ENCODE assay signal across 15 cellular contexts in genomic region chr1:46306159-46306530, GRCh38. TPM values are rescaled to one million over a fixed set of nuclear protein-coding genes. Genes with fewer than 3 reads are reported as not detected.
DNase-seq lines count a peak whose midpoint lies in the region; ATAC-seq and TF ChIP-seq lines count a peak whose summit lies in the region.
"Had no signal": no experiment of that assay in that cellular context is flagged by ENCODE, and none has a peak within 500 bp of the region (broad histone marks: within the 10 kb centered on the region; RNA-seq: fewer than 3 reads in every experiment).

No MANE protein-coding gene starts in this region.

- peaks cover 5 to 10% of the 10 kb centered on the region in 2 experiments; a peak in 2 of 4 replicates for H3K4me1 ChIP-seq in SK-N-SH (ENCODE audit: control insufficient read depth in 1 of 2, insufficient read depth in 2 of 2, low read depth in 1 of 2, low read length in 1 of 2)

- H3K27ac ChIP-seq in SK-N-SH (ENCODE audit: low read depth in 2 of 2, low read length in 1 of 2): no peak overlapping the region
- H3K27ac ChIP-seq: 22Rv1, GM23248 had no signal

- H3K36me3 Mint-ChIP-seq in activated CD8-positive, alpha-beta T cell treated with anti-CD3 and anti-CD28 coated beads, Interleukin-2, amount 10 ng/mL, durations not matched to agents 7 days and 5 days (ENCODE audit: low read depth): peaks cover 37% of the 10 kb centered on the region
- peaks cover 7% of the 10 kb centered on the region for H3K36me3 Mint-ChIP-seq in natural killer cell

- H3K9me3 Mint-ChIP-seq in activated CD8-positive, alpha-beta T cell treated with anti-CD3 and anti-CD28 coated beads, Interleukin-2, amount 10 ng/mL, durations not matched to agents 7 days and 5 days (ENCODE audit: insufficient read depth): no peaks in the 10 kb centered on the region
- no peaks in the 10 kb centered on the region for H3K9me3 Mint-ChIP-seq in natural killer cell

- peak overlapping the region; percentile 20 for H3K27ac Mint-ChIP-seq in activated CD8-positive, alpha-beta T cell treated with anti-CD3 and anti-CD28 coated beads, Interleukin-2, amount 10 ng/mL, durations not matched to agents 7 days and 5 days
- no peak overlapping the region for H3K27ac Mint-ChIP-seq in natural killer cell

- 84% methylated on average over 8 of the region's 8 CpGs for WGBS in SK-N-SH (ENCODE audit: low lambda C conversion rate)

- intact Hi-C loops in natural killer cell (cut with micrococcal nuclease): no loop called here

- no peaks in the 10 kb centered on the region for H3K9me3 ChIP-seq in SK-N-SH

- no peaks in the 10 kb centered on the region for H3K9me2 ChIP-seq in SK-N-SH

- DNase-seq in SK-N-SH (no peak), HFF-Myc (ENCODE audit: extremely low read depth, low read depth) (no peak), natural killer cell (no peak), NCI-H1436 (lab: John Stamatoyannopoulos, UW) (no peak), iPS-NIHi11 (ENCODE audit: low spot score) (no peak)
- DNase-seq in activated CD8-positive, alpha-beta T cell treated with anti-CD3 and anti-CD28 coated beads, Interleukin-2, amount 10 ng/mL, durations not matched to agents 7 days and 5 days: no peak
- DNase-seq in activated effector memory CD4-positive, alpha-beta T cell treated with anti-CD3 and anti-CD28 coated beads, Interleukin-2, amount 50 U/mL, for 16 hours: no peak
- DNase-seq: GM23248, IMR-90, mesenchymal stem cell, NCI-H2107, OCI-M1, T-helper 9 cell had no signal

- POLR2A ChIA-PET in SK-N-SH (lab: Yijun Ruan, JAX): no interaction called here
- POLR2A ChIA-PET in activated CD8-positive, alpha-beta T cell treated with anti-CD3 and anti-CD28 coated beads, Interleukin-2, amount 10 ng/mL, durations not matched to agents 7 days and 5 days (lab: Charles Lee): no interaction called here

- ATAC-seq in SK-N-SH treated with all-trans-retinoic acid at 6 μM for 48 hours (no peak), natural killer cell (no peak)
- no peak for ATAC-seq in activated CD8-positive, alpha-beta T cell treated with anti-CD3 and anti-CD28 coated beads, Interleukin-2, amount 10 ng/mL, durations not matched to agents 7 days and 5 days

- no peaks in the 10 kb centered on the region for H3K27me3 ChIP-seq in SK-N-SH (ENCODE audit: insufficient read depth)

- H3F3A ChIP-seq in SK-N-SH (replicated peaks; ENCODE audit: insufficient read depth): peaks cover 10% of the 10 kb centered on the region

- peak overlapping the region in 1 of 2 experiments; percentile 43; a peak in 1 of 4 replicates for H3K4me3 ChIP-seq in SK-N-SH (ENCODE audit: low read depth in 2 of 2, low read length in 1 of 2)
- peak overlapping the region; percentile 99 for H3K4me3 ChIP-seq in HFF-Myc (replicated peaks; ENCODE audit: low read depth, low read length)
- H3K4me3 ChIP-seq: GM23248 had no signal

- H3K9ac ChIP-seq in SK-N-SH: peak overlapping the region; percentile 23; the same call in 1 of the 2 replicates
- H3K9ac ChIP-seq: GM23248 had no signal

- no peaks in the 10 kb centered on the region for H3K27me3 Mint-ChIP-seq in activated CD8-positive, alpha-beta T cell treated with anti-CD3 and anti-CD28 coated beads, Interleukin-2, amount 10 ng/mL, durations not matched to agents 7 days and 5 days (ENCODE audit: low read depth)
- H3K27me3 Mint-ChIP-seq in natural killer cell (ENCODE audit: low read depth in 2 of 2): no peaks in the 10 kb centered on the region

- no peak for TF ChIP-seq EP300 in SK-N-SH (IDR thresholded peaks at IDR 0.05; ENCODE audit: borderline replicate concordance in 1 of 2, low read depth in 1 of 2, low read length in 1 of 2)

- CTCF ChIA-PET in SK-N-SH (lab: Yijun Ruan, JAX): interaction anchor here (0.9 to 3.5 kb wide), 4 partner anchors 34 to 47 kb away, joined by 3 to 13 read pairs (median 4); partner anchors contain the start of gene NSUN4
- CTCF ChIA-PET in activated CD8-positive, alpha-beta T cell treated with anti-CD3 and anti-CD28 coated beads, Interleukin-2, amount 10 ng/mL, durations not matched to agents 7 days and 5 days (lab: Charles Lee): interaction anchor here (0.8 to 3.3 kb wide), 2 partner anchors 42 to 60 kb away, joined by 3 to 13 read pairs; no protein-coding TSS in a partner anchor

- H3K79me2 ChIP-seq in SK-N-SH (ENCODE audit: insufficient read depth): peaks cover 90% of the 10 kb centered on the region

- TF ChIP-seq CTCF in SK-N-SH (IDR thresholded peaks at IDR 0.05) (no peak), HFF-Myc (IDR thresholded peaks at IDR 0.05; ENCODE audit: low read depth, low read length, missing control alignments) (no peak), natural killer cell (IDR thresholded peaks at IDR 0.05) (no peak)

- peak overlapping the region; percentile 7 for H3K4me3 Mint-ChIP-seq in activated CD8-positive, alpha-beta T cell treated with anti-CD3 and anti-CD28 coated beads, Interleukin-2, amount 10 ng/mL, durations not matched to agents 7 days and 5 days
- peak overlapping the region; percentile 6 for H3K4me3 Mint-ChIP-seq in natural killer cell

- peak overlapping the region; percentile 33; the same call in 1 of the 2 replicates for H2AFZ ChIP-seq in SK-N-SH (ENCODE audit: low read depth)
- H2AFZ ChIP-seq: GM23248 had no signal

- no peak for TF ChIP-seq RAD21 in SK-N-SH (IDR thresholded peaks at IDR 0.05; ENCODE audit: low read length)

- peaks cover 21 to 22% of the 10 kb centered on the region in 2 experiments for H3K36me3 ChIP-seq in SK-N-SH (replicated peaks in 1 of 2; ENCODE audit: control insufficient read depth in 1 of 2, insufficient read depth in 2 of 2, low read length in 1 of 2)

- H3K4me1 Mint-ChIP-seq in activated CD8-positive, alpha-beta T cell treated with anti-CD3 and anti-CD28 coated beads, Interleukin-2, amount 10 ng/mL, durations not matched to agents 7 days and 5 days (ENCODE audit: low read depth): peaks cover 46% of the 10 kb centered on the region
- H3K4me1 Mint-ChIP-seq in natural killer cell: peaks cover 32 to 48% of the 10 kb centered on the region in 2 donors

- H3K4me2 ChIP-seq in SK-N-SH: peak overlapping the region; percentile 95; the same call in 1 of the 2 replicates

- peaks cover 46% of the 10 kb centered on the region for H4K20me1 ChIP-seq in SK-N-SH (ENCODE audit: insufficient read depth)

TF ChIP-seq in SK-N-SH, 30 proteins besides CTCF, POLR2A, EP300 and RAD21:
- no peak for TF ChIP-seq FOXM1 (IDR thresholded peaks at IDR 0.05; ENCODE audit: low read depth)

TF ChIP-seq in SK-N-SH treated with all-trans-retinoic acid at 6 μM for 48 hours, 23 proteins besides CTCF, POLR2A, EP300 and RAD21 (continues in another document):
- TF ChIP-seq OSR1 (CRISPR knock-in tag; IDR thresholded peaks at IDR 0.05) (no peak), GLIS3 (CRISPR knock-in tag; IDR thresholded peaks at IDR 0.05) (no peak), TSHZ2 (CRISPR knock-in tag; IDR thresholded peaks at IDR 0.05) (no peak), TOX (CRISPR knock-in tag; IDR thresholded peaks at IDR 0.05; ENCODE audit: borderline replicate concordance) (no peak)

RNA-seq across cellular contexts. Expression of gene UQCRH, which starts 2.6 kb away (rescaled TPM):
- polyA plus RNA-seq in SK-N-SH (2012; rRNA removed): 971 and 1,411 TPM in 2 replicates
- polyA plus RNA-seq in SK-N-SH (2012; cell fraction: cytosol; rRNA removed): 1,815 and 2,051 TPM in 2 replicates
- 140 and 205 TPM in 2 replicates for polyA plus RNA-seq in SK-N-SH (2012; cell fraction: nucleus; rRNA removed)
- total RNA-seq in activated CD8-positive, alpha-beta T cell treated with anti-CD3 and anti-CD28 coated beads, Interleukin-2, amount 10 ng/mL, durations not matched to agents 7 days and 5 days: 100 to 1,000 TPM; 333 to 343 TPM
- 100 to 1,000 TPM in 2 of 3 donors, 10 to 100 TPM in 1; 91.1 to 120 (median 107) TPM for total RNA-seq in natural killer cell

RNA-seq across cellular contexts. Expression of gene LRRC41, which starts 2.7 kb away (rescaled TPM):
- 59.3 and 66.0 TPM in 2 replicates for polyA plus RNA-seq in SK-N-SH (2012; rRNA removed)
- 27.8 and 44.8 TPM in 2 replicates for polyA plus RNA-seq in SK-N-SH (2012; cell fraction: cytosol; rRNA removed)
- polyA plus RNA-seq in SK-N-SH (2012; cell fraction: nucleus; rRNA removed): 79.7 and 99.7 TPM in 2 replicates
- 10 to 100 TPM; 32.6 to 33.9 TPM for total RNA-seq in activated CD8-positive, alpha-beta T cell treated with anti-CD3 and anti-CD28 coated beads, Interleukin-2, amount 10 ng/mL, durations not matched to agents 7 days and 5 days
- total RNA-seq in natural killer cell: 10 to 100 TPM; 35.0 to 43.9 (median 35.8) TPM

RNA-seq across cellular contexts. Expression of gene NSUN4, which starts 34.5 kb away (rescaled TPM):
- 14.7 and 18.8 TPM in 2 replicates for polyA plus RNA-seq in SK-N-SH (2012; rRNA removed)
- polyA plus RNA-seq in SK-N-SH (2012; cell fraction: cytosol; rRNA removed): 11.4 and 15.8 TPM in 2 replicates
- 22.7 and 26.9 TPM in 2 replicates for polyA plus RNA-seq in SK-N-SH (2012; cell fraction: nucleus; rRNA removed)
- total RNA-seq in activated CD8-positive, alpha-beta T cell treated with anti-CD3 and anti-CD28 coated beads, Interleukin-2, amount 10 ng/mL, durations not matched to agents 7 days and 5 days: 10 to 100 TPM; 22.3 to 22.5 TPM
- 10 to 100 TPM; 25.9 to 41.0 (median 36.3) TPM for total RNA-seq in natural killer cell

RNA-seq across cellular contexts. Expression of gene RAD54L, which starts 58.6 kb away (rescaled TPM):
- 11.5 and 13.4 TPM in 2 replicates for polyA plus RNA-seq in SK-N-SH (2012; rRNA removed)
- polyA plus RNA-seq in SK-N-SH (2012; cell fraction: cytosol; rRNA removed): 5.6 and 8.1 TPM in 2 replicates
- polyA plus RNA-seq in SK-N-SH (2012; cell fraction: nucleus; rRNA removed): 37.1 and 49.5 TPM in 2 replicates
- 10 to 100 TPM; 59.3 to 63.9 TPM for total RNA-seq in activated CD8-positive, alpha-beta T cell treated with anti-CD3 and anti-CD28 coated beads, Interleukin-2, amount 10 ng/mL, durations not matched to agents 7 days and 5 days
- 1 to 10 TPM; 1.8 to 2.3 (median 1.8) TPM for total RNA-seq in natural killer cell
